Comparison of ENCODE assay signal across 1 cellular context in the genomic region with DNA sequence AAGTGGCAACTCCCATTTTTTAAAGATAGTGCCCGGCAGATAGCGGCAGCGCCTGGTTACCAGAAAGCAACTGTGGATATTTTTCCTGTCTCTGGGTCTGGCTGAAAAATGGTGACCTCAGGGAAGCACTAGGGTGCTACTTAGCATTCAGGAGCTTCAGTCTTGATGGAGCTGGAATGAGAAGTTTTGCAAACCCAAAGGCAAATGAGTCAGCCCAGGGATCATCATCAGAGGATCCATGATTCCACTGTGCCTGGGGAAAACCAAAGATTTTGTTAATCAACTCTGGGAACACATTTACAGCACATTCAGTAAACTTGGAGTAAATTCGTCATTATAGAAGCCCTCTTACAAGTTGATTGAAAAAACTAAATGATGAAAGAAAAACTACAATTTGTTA.
TF ChIP-seq lines count a peak whose summit lies in the region.

No MANE protein-coding gene starts in this region.

TF ChIP-seq in HCT116, 20 proteins besides CTCF, POLR2A, EP300 and RAD21 (continued from another document):
- TF ChIP-seq, protein P1, sequence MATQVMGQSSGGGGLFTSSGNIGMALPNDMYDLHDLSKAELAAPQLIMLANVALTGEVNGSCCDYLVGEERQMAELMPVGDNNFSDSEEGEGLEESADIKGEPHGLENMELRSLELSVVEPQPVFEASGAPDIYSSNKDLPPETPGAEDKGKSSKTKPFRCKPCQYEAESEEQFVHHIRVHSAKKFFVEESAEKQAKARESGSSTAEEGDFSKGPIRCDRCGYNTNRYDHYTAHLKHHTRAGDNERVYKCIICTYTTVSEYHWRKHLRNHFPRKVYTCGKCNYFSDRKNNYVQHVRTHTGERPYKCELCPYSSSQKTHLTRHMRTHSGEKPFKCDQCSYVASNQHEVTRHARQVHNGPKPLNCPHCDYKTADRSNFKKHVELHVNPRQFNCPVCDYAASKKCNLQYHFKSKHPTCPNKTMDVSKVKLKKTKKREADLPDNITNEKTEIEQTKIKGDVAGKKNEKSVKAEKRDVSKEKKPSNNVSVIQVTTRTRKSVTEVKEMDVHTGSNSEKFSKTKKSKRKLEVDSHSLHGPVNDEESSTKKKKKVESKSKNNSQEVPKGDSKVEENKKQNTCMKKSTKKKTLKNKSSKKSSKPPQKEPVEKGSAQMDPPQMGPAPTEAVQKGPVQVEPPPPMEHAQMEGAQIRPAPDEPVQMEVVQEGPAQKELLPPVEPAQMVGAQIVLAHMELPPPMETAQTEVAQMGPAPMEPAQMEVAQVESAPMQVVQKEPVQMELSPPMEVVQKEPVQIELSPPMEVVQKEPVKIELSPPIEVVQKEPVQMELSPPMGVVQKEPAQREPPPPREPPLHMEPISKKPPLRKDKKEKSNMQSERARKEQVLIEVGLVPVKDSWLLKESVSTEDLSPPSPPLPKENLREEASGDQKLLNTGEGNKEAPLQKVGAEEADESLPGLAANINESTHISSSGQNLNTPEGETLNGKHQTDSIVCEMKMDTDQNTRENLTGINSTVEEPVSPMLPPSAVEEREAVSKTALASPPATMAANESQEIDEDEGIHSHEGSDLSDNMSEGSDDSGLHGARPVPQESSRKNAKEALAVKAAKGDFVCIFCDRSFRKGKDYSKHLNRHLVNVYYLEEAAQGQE (IDR thresholded peaks at IDR 0.05; ENCODE audit: low read depth), result no peak
- TF ChIP-seq, protein P2, sequence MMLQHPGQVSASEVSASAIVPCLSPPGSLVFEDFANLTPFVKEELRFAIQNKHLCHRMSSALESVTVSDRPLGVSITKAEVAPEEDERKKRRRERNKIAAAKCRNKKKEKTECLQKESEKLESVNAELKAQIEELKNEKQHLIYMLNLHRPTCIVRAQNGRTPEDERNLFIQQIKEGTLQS (IDR thresholded peaks at IDR 0.05), result no peak
- TF ChIP-seq ZNF274 (IDR thresholded peaks at IDR 0.05; ENCODE audit: low read depth, low read length) (no peak), SIN3A (IDR thresholded peaks at IDR 0.05; ENCODE audit: low read depth) (no peak), POLR2AphosphoS5 (IDR thresholded peaks at IDR 0.05; ENCODE audit: low read depth, low read length) (no peak), CBX3 (IDR thresholded peaks at IDR 0.05; ENCODE audit: low read depth) (no peak), FOSL1 (IDR thresholded peaks at IDR 0.05; ENCODE audit: low read depth) (no peak), SRF (IDR thresholded peaks at IDR 0.05; ENCODE audit: low read depth) (no peak), EZH2phosphoT487 (IDR thresholded peaks at IDR 0.05; ENCODE audit: borderline replicate concordance) (no peak), EGR1 (IDR thresholded peaks at IDR 0.05; ENCODE audit: low read depth) (no peak)
